8 cellular contexts compared by ENCODE assay signal in genomic region chr19:14136509-14137281, GRCh38.
A peak's percentile ranks its signal among the peaks of the same experiment; 100 is the strongest.
DNase-seq lines count a peak whose midpoint lies in the region; ATAC-seq and FAIRE-seq lines count a peak whose summit lies in the region.

Gene ASF1B, minus strand, starts transcription at chr19:14136589. Its CDS starts 133 bp downstream, at chr19:14136456.

- peak; percentile 77 for FAIRE-seq in islet of Langerhans (lab: Jason Lieb, UNC)

- DNase-seq in Ammon's horn (ENCODE audit: low spot score) (peak; percentile 99), NCI-H446 treated with DMSO at 0.1 percent for 48 hours (lab: John Stamatoyannopoulos, UW) (peak; percentile 100), cerebellar nuclear complex (lab: John Stamatoyannopoulos, UW) (peak; percentile 100)
- peak; percentile 95 for DNase-seq in stimulated activated CD4-positive, alpha-beta T cell treated with anti-CD3 and anti-CD28 coated beads, Interleukin-12 subunit alpha, Interleukin-12 subunit beta, amount 100 ng/mL, for 4 hours

- ATAC-seq in GM19043 (IDR thresholded peaks at IDR 0.05; ENCODE audit: low read depth, unreplicated experiment), result peak; percentile 74
- peak; percentile 81 for ATAC-seq in HG03378 (IDR thresholded peaks at IDR 0.05; ENCODE audit: unreplicated experiment)
- ATAC-seq in activated CD4-positive, CD25-positive, alpha-beta regulatory T cell treated with anti-CD3 and anti-CD28 coated beads, Interleukin-2, amount 50 U/mL, for 24 hours, result peak; percentile 88 to 89

Comparison
In these comparisons a context has a peak if more than half of its experiments do, and no peak if none do; other contexts are left out.
1. Peak in every context shown above with its lines: DNase-seq and ATAC-seq.